18 cellular contexts compared by ENCODE assay signal in the genomic region with DNA sequence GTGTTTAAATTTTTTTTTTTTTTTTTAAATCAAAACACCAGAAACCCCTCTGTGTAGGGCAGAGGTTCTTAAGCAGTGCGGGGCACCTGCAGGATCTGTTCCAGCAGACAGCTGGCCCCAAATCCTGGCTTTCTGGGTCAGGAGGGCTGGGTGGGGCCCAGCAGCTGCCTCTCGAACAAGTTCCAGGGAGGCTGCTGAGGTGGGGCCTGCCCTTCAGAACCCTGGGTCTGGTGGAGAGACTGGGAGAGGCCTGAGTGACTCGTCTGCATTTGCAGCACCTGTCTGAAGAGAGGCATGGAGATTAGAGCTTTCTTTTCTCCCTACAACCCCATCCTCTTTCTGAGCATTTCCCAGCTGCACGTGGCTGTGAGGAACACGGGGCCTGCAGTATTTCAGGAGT. TPM values are rescaled to one million over a fixed set of nuclear protein-coding genes. Genes with fewer than 3 reads are reported as not detected.
A peak's percentile ranks its signal among the peaks of the same experiment; 100 is the strongest.
DNase-seq lines count a peak whose midpoint lies in the region; ATAC-seq and TF ChIP-seq lines count a peak whose summit lies in the region.
"Had no signal": no experiment of that assay in that cellular context is flagged by ENCODE, and none has a peak within 500 bp of the region (broad histone marks: within the 10 kb centered on the region; RNA-seq: fewer than 3 reads in every experiment).

No MANE protein-coding gene starts in this region.

- H3K9me3 ChIP-seq in right atrium auricular region (no peaks in the 10 kb centered on the region), SJCRH30 (replicated peaks) (no peaks in the 10 kb centered on the region), upper lobe of right lung (no peaks in the 10 kb centered on the region)
- H3K9me3 ChIP-seq: BLaER1 had no signal

- H3K27me3 ChIP-seq in right atrium auricular region (no peaks in the 10 kb centered on the region), SJCRH30 (no peaks in the 10 kb centered on the region), upper lobe of right lung (no peaks in the 10 kb centered on the region)
- H3K27me3 ChIP-seq: BLaER1 had no signal

- intact Hi-C loops in Right ventricle myocardium superior (cut with DNase I), result no loop called here
- intact Hi-C loops in left colon (cut with DNase I, micrococcal nuclease), result no loop called here
- intact Hi-C loops in upper lobe of right lung (cut with DNase I), result no loop called here

- H3K36me3 ChIP-seq in right atrium auricular region (peaks cover 22% of the 10 kb centered on the region), SJCRH30 (peaks cover 5% of the 10 kb centered on the region), upper lobe of right lung (peaks cover 52% of the 10 kb centered on the region)

- ATAC-seq in Right ventricle myocardium superior (ENCODE audit: poor library complexity), result no peak
- ATAC-seq in left colon, result peak; percentile 9
- peak; percentile 57 for ATAC-seq in upper lobe of right lung
- ATAC-seq: GM12878 had no signal

- H3K4me1 ChIP-seq in right atrium auricular region (no peaks in the 10 kb centered on the region), SJCRH30 (peaks cover 26% of the 10 kb centered on the region), upper lobe of right lung (peaks cover 1% of the 10 kb centered on the region)

- H3K27ac ChIP-seq in right atrium auricular region (no peak overlapping the region), SJCRH30 (peak overlapping the region; percentile 25), upper lobe of right lung (no peak overlapping the region)
- H3K27ac ChIP-seq: BLaER1 had no signal

- TF ChIP-seq CTCF in right atrium auricular region (IDR thresholded peaks at IDR 0.05) (no peak), upper lobe of right lung (IDR thresholded peaks at IDR 0.05) (no peak)

- DNase-seq in Right ventricle myocardium superior (peak; percentile 16), right atrium auricular region (ENCODE audit: low spot score) (no peak), SJCRH30 (peak; percentile 68 to 74), left colon (no peak), upper lobe of right lung (no peak), DMS53 treated with DMSO at 0.1 percent for 48 hours (lab: John Stamatoyannopoulos, UW; ENCODE audit: unreplicated experiment) (no peak), NCI-H82 treated with DMSO at 0.1 percent for 48 hours (lab: John Stamatoyannopoulos, UW; ENCODE audit: unreplicated experiment) (no peak), activated gamma-delta T cell treated with Interleukin-2 at 50 U/mL for 16 hours (no peak)
- DNase-seq: CD8-positive, alpha-beta memory T cell; DND-41; GOT3; NCI-H1092; NCI-H146; NCI-H2081 treated with DMSO at 0.1 percent for 48 hours; NCI-H2227 treated with DMSO at 0.1 percent for 48 hours; NCI-H526 had no signal

- H3K4me3 ChIP-seq in right atrium auricular region, result no peak overlapping the region
- H3K4me3 ChIP-seq in SJCRH30, result no peak overlapping the region
- no peak overlapping the region for H3K4me3 ChIP-seq in upper lobe of right lung
- H3K4me3 ChIP-seq: BLaER1, GM12878 had no signal

RNA-seq across cellular contexts. Expression of a gene that starts 8.4 kb away (rescaled TPM):
- total RNA-seq in Right ventricle myocardium superior (8.9 TPM), right atrium auricular region (10 to 100 TPM in 1 of 2 donors, 1 to 10 TPM in 1; 4.4 to 10.4 TPM), left colon (10 to 100 TPM in 1 of 2 donors, 1 to 10 TPM in 1; 9.9 to 13.8 TPM), upper lobe of right lung (16.9 TPM)
- 10.1 and 11.0 TPM in 2 replicates for total RNA-seq in SJCRH30 (2014; rRNA removed; shearing (Covaris generic))

RNA-seq across cellular contexts. Expression of a gene that starts 39.7 kb away (rescaled TPM):
- total RNA-seq in Right ventricle myocardium superior, result 1.3 TPM
- 1 to 10 TPM; 2.2 to 2.4 TPM for total RNA-seq in right atrium auricular region
- 54.1 and 57.9 TPM in 2 replicates for total RNA-seq in SJCRH30 (2014; rRNA removed; shearing (Covaris generic))
- total RNA-seq in left colon, result 1 to 10 TPM; 1.2 to 2.7 TPM
- total RNA-seq in upper lobe of right lung, result 0.46 TPM

Comparison
In these comparisons a context has a peak if more than half of its experiments do, and no peak if none do; other contexts are left out.
1. DNase-seq: peak in Right ventricle myocardium superior (single experiment) and SJCRH30 (2 of 2); none in right atrium auricular region (single experiment), left colon (0 of 2), upper lobe of right lung (single experiment), DMS53 treated with DMSO at 0.1 percent for 48 hours (single experiment), NCI-H82 treated with DMSO at 0.1 percent for 48 hours (single experiment) and activated gamma-delta T cell treated with Interleukin-2 at 50 U/mL for 16 hours (single experiment).
2. RNA of a gene that starts 39.7 kb away (total RNA-seq): 54.1 to 57.9 TPM in SJCRH30; 1.2 to 2.7 TPM in left colon, 2.2 to 2.4 TPM in right atrium auricular region, 1.3 TPM in Right ventricle myocardium superior (single experiment) and 0.46 TPM in upper lobe of right lung (single experiment); every median in the first group is over 10 times any median in the second.